15 cellular contexts compared by ENCODE assay signal in genomic region chr17:14296511-14296910, GRCh38. TPM values are rescaled to one million over a fixed set of nuclear protein-coding genes. Genes with fewer than 3 reads are reported as not detected.
A peak's percentile ranks its signal among the peaks of the same experiment; 100 is the strongest.
DNase-seq lines count a peak whose midpoint lies in the region; FAIRE-seq and TF ChIP-seq lines count a peak whose summit lies in the region.
"Had no signal": no experiment of that assay in that cellular context is flagged by ENCODE, and none has a peak within 500 bp of the region (broad histone marks: within the 10 kb centered on the region; RNA-seq: fewer than 3 reads in every experiment).

No MANE protein-coding gene starts in this region.

- no peak overlapping the region for H3K4me3 ChIP-seq in CD4-positive, alpha-beta memory T cell (ENCODE audit: low read length in 2 of 2)
- H3K4me3 ChIP-seq in H1 (ENCODE audit: extremely low read depth in 1 of 4, insufficient read depth in 2 of 4, low read depth in 3 of 4, low read length in 4 of 4), result peak overlapping the region in 1 of 4 experiments; percentile 87; a peak in 3 of 8 replicates

- H2BK20ac ChIP-seq in H1 (ENCODE audit: low read length), result 0 out of 2 replicates have a peak overlapping the region, but pooled peaks have one; percentile 77

- H3K4ac ChIP-seq in H1 (replicated peaks; ENCODE audit: insufficient read length, low read depth, low read length), result peak overlapping the region; percentile 46

- CTCF ChIA-PET in CD4-positive, alpha-beta memory T cell (lab: Charles Lee; ENCODE audit: partially characterized antibody), result interaction anchor here (0.9 to 1.3 kb wide), 2 partner anchors 23 to 233 kb away, joined by 3 read pairs; no protein-coding TSS in a partner anchor
- CTCF ChIA-PET in H1 (lab: Charles Lee; ENCODE audit: partially characterized antibody), result interaction anchor here (1.0 to 4.3 kb wide), 10 partner anchors 17 to 630 kb away, joined by 3 to 15 read pairs (median 4); no protein-coding TSS in a partner anchor

- H2BK12ac ChIP-seq in H1 (ENCODE audit: low read depth, low read length), result peak overlapping the region; percentile 72; the same call in 1 of the 2 replicates

- no peak overlapping the region; the same call in 1 of the 2 replicates for H2BK5ac ChIP-seq in H1 (ENCODE audit: low read depth, low read length)

- POLR2A ChIA-PET in CD4-positive, alpha-beta memory T cell (lab: Charles Lee; ENCODE audit: partially characterized antibody), result interaction anchor here (1.5 to 9.1 kb wide), 3 partner anchors 93 to 1278 kb away, joined by 3 to 144 read pairs (median 6); partner anchors contain the start of gene ELAC2
- POLR2A ChIA-PET in H1 (lab: Charles Lee; ENCODE audit: partially characterized antibody), result interaction anchor here (0.7 to 4.7 kb wide), 3 partner anchors 9 to 154 kb away, joined by 3 to 22 read pairs (median 3); no protein-coding TSS in a partner anchor

- no peaks in the 10 kb centered on the region for H3K79me2 ChIP-seq in H1 (ENCODE audit: control insufficient read depth in 1 of 2, insufficient read depth in 2 of 2, low read length in 2 of 2)

- FAIRE-seq in H1 (lab: Jason Lieb, UNC), result no peak
- FAIRE-seq: HTR-8/SVneo had no signal

- H3K4me2 ChIP-seq in H1 (ENCODE audit: insufficient read depth in 1 of 2, low read depth in 2 of 2, low read length in 2 of 2), result peak overlapping the region; percentile 85 to 87

- no peak for TF ChIP-seq POLR2A in H1 (IDR thresholded peaks at IDR 0.05; ENCODE audit: control extremely low read depth in 1 of 2, low read depth in 2 of 2, low read length in 2 of 2)

- peak overlapping the region; percentile 68; the same call in 1 of the 2 replicates for H2AK5ac ChIP-seq in H1 (ENCODE audit: low read depth, low read length)

- no peak for DNase-seq in CD4-positive, alpha-beta memory T cell
- DNase-seq in HFFc6, result no peak
- DNase-seq in H1 (ENCODE audit: low read depth in 1 of 2, low spot score in 2 of 2), result no peak
- no peak for DNase-seq in stimulated activated naive CD4-positive, alpha-beta T cell (lab: John Stamatoyannopoulos, UW)
- no peak for DNase-seq in NK-92 treated with Interleukin-12 subunit alpha and Interleukin-12 subunit beta, amount 100 ng/mL, for 24 hours (lab: John Stamatoyannopoulos, UW)
- no peak for DNase-seq in glomerular visceral epithelial cell (ENCODE audit: extremely low spot score)
- DNase-seq: activated CD4-positive, alpha-beta T cell treated with anti-CD3 and anti-CD28 coated beads for 4 hours; activated naive CD4-positive, alpha-beta T cell; MV-4-11; NCI-H2171 treated with DMSO at 0.1 percent for 48 hours; SW 1271 had no signal

- peaks cover 31 to 60% (median 43%) of the 10 kb centered on the region in 4 donors for H3K4me1 Mint-ChIP-seq in CD4-positive, alpha-beta memory T cell
- H3K4me1 Mint-ChIP-seq in HFFc6 (ENCODE audit: low read depth), result peaks cover 43% of the 10 kb centered on the region
- H3K4me1 Mint-ChIP-seq in nephron, result peaks cover 42% of the 10 kb centered on the region

- peaks cover 27 to 33% of the 10 kb centered on the region in 2 donors for H3K27me3 Mint-ChIP-seq in CD4-positive, alpha-beta memory T cell
- H3K27me3 Mint-ChIP-seq in HFFc6 (ENCODE audit: insufficient read depth), result peaks cover 13% of the 10 kb centered on the region
- peaks cover 81% of the 10 kb centered on the region for H3K27me3 Mint-ChIP-seq in nephron (ENCODE audit: low read depth)

- peak overlapping the region; percentile 71; the same call in 1 of the 2 replicates for H2AFZ ChIP-seq in H1 (ENCODE audit: low read length)

- peaks cover 16% of the 10 kb centered on the region for H3K27me3 ChIP-seq in CD4-positive, alpha-beta memory T cell (ENCODE audit: insufficient read depth, low read length)
- H3K27me3 ChIP-seq in H1 (replicated peaks in 1 of 4; ENCODE audit: control insufficient read depth in 3 of 4, extremely low read depth in 1 of 4, insufficient read depth in 3 of 4, low read length in 3 of 4), result peaks cover 25 to 57% (median 50%) of the 10 kb centered on the region in 4 experiments

- H3K14ac ChIP-seq in H1 (ENCODE audit: insufficient read length), result no peak overlapping the region

- H4K20me1 ChIP-seq in H1 (replicated peaks in 1 of 2; ENCODE audit: control insufficient read depth in 1 of 2, insufficient read depth in 2 of 2, low read length in 2 of 2), result peaks cover 0 to 2% of the 10 kb centered on the region in 2 experiments

- H4K8ac ChIP-seq in H1 (ENCODE audit: extremely low read depth, insufficient read depth, low read length), result no peak overlapping the region

- no peak overlapping the region for H3K9ac ChIP-seq in H1 (replicated peaks in 1 of 4; ENCODE audit: extremely low read depth in 1 of 4, low read depth in 3 of 4, low read length in 3 of 4)

- H3K27ac Mint-ChIP-seq in CD4-positive, alpha-beta memory T cell, result peak overlapping the region in 1 of 7 donors; percentile 5
- no peak overlapping the region for H3K27ac Mint-ChIP-seq in HFFc6
- no peak overlapping the region for H3K27ac Mint-ChIP-seq in nephron

- H3K79me1 ChIP-seq in H1 (ENCODE audit: low read depth, low read length), result no peaks in the 10 kb centered on the region

- peaks cover 37% of the 10 kb centered on the region for H3K4me1 ChIP-seq in CD4-positive, alpha-beta memory T cell (ENCODE audit: insufficient read depth, low read length)
- H3K4me1 ChIP-seq in H1 (replicated peaks in 1 of 4; ENCODE audit: control insufficient read depth in 3 of 4, insufficient read depth in 4 of 4, low read length in 3 of 4), result peaks cover 4 to 19% (median 8%) of the 10 kb centered on the region in 4 experiments; a peak in 6 of 7 replicates

- H3K23me2 ChIP-seq in H1 (ENCODE audit: low read depth, low read length), result peaks cover 25% of the 10 kb centered on the region; the same call in 1 of the 2 replicates

- H3K9me3 Mint-ChIP-seq in CD4-positive, alpha-beta memory T cell, result peaks cover 0 to 8% (median 0%) of the 10 kb centered on the region in 8 donors
- no peaks in the 10 kb centered on the region for H3K9me3 Mint-ChIP-seq in HFFc6
- peaks cover 1% of the 10 kb centered on the region for H3K9me3 Mint-ChIP-seq in nephron

- WGBS in H1 (ENCODE audit: extremely low coverage in 1 of 2, insufficient coverage in 1 of 2, insufficient read length in 1 of 2, insufficient replicate concordance in 2 of 2, low coverage in 1 of 2, low lambda C conversion rate in 2 of 2, missing lambda C conversion rate in 1 of 2), 2 experiments, result 58% methylated on average over 7 of the region's 9 CpGs; no CpG with 5 or more reads in 1 of the 2 experiments

- no peak overlapping the region for H3K18ac ChIP-seq in H1 (ENCODE audit: extremely low read depth, low read length)

- H3K27ac ChIP-seq in CD4-positive, alpha-beta memory T cell (ENCODE audit: low read depth, low read length), result no peak overlapping the region
- no peak overlapping the region for H3K27ac ChIP-seq in H1 (ENCODE audit: low read depth, low read length)

- no peak overlapping the region for H4K5ac ChIP-seq in H1 (ENCODE audit: insufficient read length, low read depth, low read length)

- TF ChIP-seq EP300 in H1 (IDR thresholded peaks at IDR 0.05; ENCODE audit: borderline replicate concordance in 1 of 2, low read depth in 2 of 2, low read length in 2 of 2), result no peak

- peaks cover 0 to 12% of the 10 kb centered on the region in 2 donors for H3K36me3 Mint-ChIP-seq in CD4-positive, alpha-beta memory T cell
- H3K36me3 Mint-ChIP-seq in HFFc6 (ENCODE audit: low read depth) (no peaks in the 10 kb centered on the region), nephron (ENCODE audit: low read depth) (no peaks in the 10 kb centered on the region)

- peak overlapping the region; percentile 24 to 74 (median 70) for H3K4me3 Mint-ChIP-seq in CD4-positive, alpha-beta memory T cell
- peak overlapping the region; percentile 55; the same call in 1 of the 2 replicates for H3K4me3 Mint-ChIP-seq in HFFc6
- peak overlapping the region; percentile 40 to 75 (median 71) for H3K4me3 Mint-ChIP-seq in nephron

- 0 out of 2 replicates have a peak overlapping the region, but pooled peaks have one; percentile 18 for H2BK15ac ChIP-seq in H1 (ENCODE audit: low read length)

- no peaks in the 10 kb centered on the region for H3K9me3 ChIP-seq in CD4-positive, alpha-beta memory T cell (ENCODE audit: control insufficient read depth in 1 of 2, low read length in 2 of 2)
- no peaks in the 10 kb centered on the region for H3K9me3 ChIP-seq in H1 (ENCODE audit: insufficient read depth in 2 of 2, low read depth in 1 of 2, low read length in 1 of 2)

- no peak overlapping the region for H3K56ac ChIP-seq in H1 (replicated peaks; ENCODE audit: insufficient read length, low read depth, low read length)

- TF ChIP-seq CTCF in HFFc6 (IDR thresholded peaks at IDR 0.05) (no peak), H1 (IDR thresholded peaks at IDR 0.05; ENCODE audit: control extremely low read depth in 1 of 3, insufficient read depth in 1 of 3, low read depth in 1 of 3, low read length in 3 of 3) (no peak), nephron (IDR thresholded peaks at IDR 0.05; ENCODE audit: unreplicated experiment in 3 of 3) (no peak)

- TF ChIP-seq RAD21 in H1 (IDR thresholded peaks at IDR 0.05 in 1 of 2, conservative IDR thresholded peaks at IDR 0.05 in 1 of 2; ENCODE audit: low read depth in 2 of 2, low read length in 2 of 2), result no peak

- no peak overlapping the region for H3K23ac ChIP-seq in H1 (ENCODE audit: insufficient read length)

- intact Hi-C loops in CD4-positive, alpha-beta memory T cell (cut with micrococcal nuclease), result no loop called here

- no peak overlapping the region for H2BK120ac ChIP-seq in H1 (replicated peaks; ENCODE audit: low read depth, low read length)

- H3K36me3 ChIP-seq in CD4-positive, alpha-beta memory T cell (ENCODE audit: insufficient read depth, low read length), result no peaks in the 10 kb centered on the region
- no peaks in the 10 kb centered on the region for H3K36me3 ChIP-seq in H1 (ENCODE audit: control insufficient read depth in 2 of 4, insufficient read depth in 4 of 4, low read length in 3 of 4)

- H4K91ac ChIP-seq in H1 (replicated peaks; ENCODE audit: insufficient read length, low read length), result no peak overlapping the region

RNA-seq across cellular contexts. Expression of gene HS3ST3B1, which starts 4.4 kb away (rescaled TPM):
- total RNA-seq in CD4-positive, alpha-beta memory T cell, result 10 to 100 TPM; 38.8 to 40.5 TPM
- 10 to 100 TPM in 1 of 2 donors, 1 to 10 TPM in 1; 6.0 to 12.4 TPM for polyA plus RNA-seq in CD4-positive, alpha-beta memory T cell
- total RNA-seq in HFFc6 (2021; fragmentation: NEBNext Ultra II Directional; extraction: Animal tissue kit (Norgen Biotek cat#: 25700)), result 10 to 100 TPM; 18.3 to 24.6 (median 22.3) TPM
- total RNA-seq in H1 (2021; fragmentation: NEBNext Ultra II Directional; extraction: Animal tissue kit (Norgen Biotek cat#: 25700)), result 14.0 and 14.4 TPM in 2 replicates
- polyA plus RNA-seq in H1 (2011; rRNA removed), result 4.7 and 6.1 TPM in 2 replicates
- polyA plus RNA-seq in H1 (2011; cell fraction: cytosol; rRNA removed), result 5.6 TPM
- 7.2 TPM for polyA plus RNA-seq in H1 (2011; cell fraction: nucleus; rRNA removed)
- 6.1 to 7.0 TPM (median 6.9 TPM) in 4 replicates for polyA plus RNA-seq in H1 (2012, experiment 1 of 2)
- polyA plus RNA-seq in H1 (2012, experiment 2 of 2), result 2.1 TPM
- 6.1 TPM for polyA plus RNA-seq in H1 (2013, experiment 1 of 2)
- 6.8 TPM for polyA plus RNA-seq in H1 (2013, experiment 2 of 2)
- 11.3 and 12.4 TPM in 2 replicates for polyA minus RNA-seq in H1 (2011; rRNA and poly(A)+ RNA removed)
- polyA minus RNA-seq in H1 (2011; cell fraction: cytosol; rRNA and poly(A)+ RNA removed), result 14.5 TPM
- polyA minus RNA-seq in H1 (2011; cell fraction: nucleus; rRNA and poly(A)+ RNA removed), result 23.0 TPM

RNA-seq across cellular contexts. Expression of gene CDRT15, which starts 59.8 kb away (rescaled TPM):
- not detected for total RNA-seq in CD4-positive, alpha-beta memory T cell
- polyA plus RNA-seq in CD4-positive, alpha-beta memory T cell, result not detected
- not detected for total RNA-seq in HFFc6 (2021; fragmentation: NEBNext Ultra II Directional; extraction: Animal tissue kit (Norgen Biotek cat#: 25700))
- total RNA-seq in H1 (2021; fragmentation: NEBNext Ultra II Directional; extraction: Animal tissue kit (Norgen Biotek cat#: 25700)), result not detected in 2 replicates
- not detected in 2 replicates for polyA plus RNA-seq in H1 (2011; rRNA removed)
- polyA plus RNA-seq in H1 (2011; cell fraction: cytosol; rRNA removed), result not detected
- not detected for polyA plus RNA-seq in H1 (2011; cell fraction: nucleus; rRNA removed)
- polyA plus RNA-seq in H1 (2012, experiment 1 of 2), result 0.53 to 0.62 TPM (median 0.58 TPM) in 3 of 4 replicates, not detected in the other
- polyA plus RNA-seq in H1 (2012, experiment 2 of 2), result not detected
- polyA plus RNA-seq in H1 (2013, experiment 1 of 2), result not detected
- polyA plus RNA-seq in H1 (2013, experiment 2 of 2), result not detected
- not detected in 2 replicates for polyA minus RNA-seq in H1 (2011; rRNA and poly(A)+ RNA removed)
- polyA minus RNA-seq in H1 (2011; cell fraction: cytosol; rRNA and poly(A)+ RNA removed), result not detected
- polyA minus RNA-seq in H1 (2011; cell fraction: nucleus; rRNA and poly(A)+ RNA removed), result not detected
- total RNA-seq: mononuclear cell, subcutaneous adipose tissue had no signal
